Comparison of ENCODE assay signal across 8 cellular contexts in the genomic region with DNA sequence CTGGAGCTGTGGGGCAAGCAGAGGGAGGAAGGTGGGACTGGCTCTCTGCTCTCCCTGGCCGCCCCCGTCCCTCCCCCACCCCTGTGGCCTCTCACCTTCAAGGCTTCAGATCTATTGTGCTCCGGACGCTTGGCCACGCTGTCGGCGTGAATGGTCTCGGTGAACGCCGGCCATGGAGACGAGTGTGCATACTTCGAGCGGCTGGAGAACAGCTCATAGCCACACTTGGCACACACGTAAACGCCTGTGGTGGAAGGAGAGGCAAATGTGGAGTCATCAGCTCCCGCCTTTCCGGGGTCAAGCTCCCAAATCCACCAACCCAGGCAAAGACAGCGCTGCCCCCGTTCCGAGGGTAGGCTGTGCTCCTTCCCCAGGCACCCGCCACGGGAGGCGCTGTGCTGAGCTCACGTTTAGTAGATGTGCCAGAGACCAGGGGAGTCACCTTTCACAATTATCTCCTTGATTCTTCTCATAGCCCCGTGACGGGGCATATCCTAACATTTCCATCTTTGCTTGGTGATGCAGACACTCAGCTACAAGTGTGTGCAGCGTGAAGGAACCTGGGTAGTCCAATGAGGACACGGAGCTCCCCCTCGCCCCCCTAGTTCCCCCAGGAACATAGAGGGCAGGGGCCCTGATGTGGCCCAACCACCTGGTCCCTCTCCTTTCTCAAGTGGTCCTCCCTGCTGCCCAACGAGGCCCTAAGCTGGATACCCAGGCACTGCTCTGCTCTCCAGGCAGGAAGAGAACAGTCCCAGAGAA. TPM values are rescaled to one million over a fixed set of nuclear protein-coding genes. Genes with fewer than 3 reads are reported as not detected.
DNase-seq lines count a peak whose midpoint lies in the region; ATAC-seq, FAIRE-seq and TF ChIP-seq lines count a peak whose summit lies in the region.

No MANE protein-coding gene starts in this region.

- DNase-seq in BE2C (no peak), HT1080 (ENCODE audit: low read depth) (peak; percentile 83), body of pancreas (peak; percentile 73 to 77 (median 76)), H54 (ENCODE audit: insufficient read length, low spot score) (no peak), OCI-M2 (lab: John Stamatoyannopoulos, UW; ENCODE audit: unreplicated experiment) (no peak), NCI-H1436 (lab: John Stamatoyannopoulos, UW) (no peak)

- TF ChIP-seq CTCF in BE2C (IDR thresholded peaks at IDR 0.05; ENCODE audit: low read depth, low read length) = peak; percentile 23; the same call in 1 of the 2 replicates
- TF ChIP-seq CTCF in body of pancreas (IDR thresholded peaks at IDR 0.05) = peak in 6 of 7 experiments; percentile 25 to 71 (median 54)

- H3K36me3 ChIP-seq in BE2C = peaks cover 6% of the 10 kb centered on the region; the same call in 1 of the 2 replicates
- H3K36me3 ChIP-seq in body of pancreas (replicated peaks in 1 of 2; ENCODE audit: insufficient read depth in 1 of 2, low read depth in 2 of 2) = peaks cover 6 to 8% of the 10 kb centered on the region in 2 donors
- peaks cover 23% of the 10 kb centered on the region for H3K36me3 ChIP-seq in muscle layer of colon (ENCODE audit: insufficient read depth, low read length)

- H3K4me1 ChIP-seq in BE2C (peaks cover 5% of the 10 kb centered on the region; the same call in 1 of the 2 replicates), body of pancreas (peaks cover 54% of the 10 kb centered on the region), muscle layer of colon (ENCODE audit: insufficient read depth, low read length) (peaks cover 14% of the 10 kb centered on the region)

- no peaks in the 10 kb centered on the region for H3K27me3 ChIP-seq in BE2C
- no peaks in the 10 kb centered on the region for H3K27me3 ChIP-seq in body of pancreas
- no peaks in the 10 kb centered on the region for H3K27me3 ChIP-seq in muscle layer of colon (ENCODE audit: control insufficient read depth in 1 of 2, insufficient read depth in 2 of 2, low read length in 2 of 2)

- H3K27ac ChIP-seq in body of pancreas (peak overlapping the region; percentile 81 to 95 (median 94)), muscle layer of colon (ENCODE audit: low read depth, low read length) (peak overlapping the region; percentile 39)

- no peak overlapping the region for H3K9ac ChIP-seq in muscle layer of colon (ENCODE audit: low read length)

- H3K4me3 ChIP-seq in BE2C (ENCODE audit: low read depth, low read length) = no peak overlapping the region
- peak overlapping the region in 1 of 2 donors; percentile 63 for H3K4me3 ChIP-seq in body of pancreas
- H3K4me3 ChIP-seq in muscle layer of colon (ENCODE audit: low read depth in 1 of 2, low read length in 2 of 2) = no peak overlapping the region

- ATAC-seq in body of pancreas (peak; percentile 13), GM18519 (IDR thresholded peaks at IDR 0.05; ENCODE audit: low FRiP score, unreplicated experiment) (no peak)

- H3K9me3 ChIP-seq in BE2C (no peaks in the 10 kb centered on the region), body of pancreas (no peaks in the 10 kb centered on the region), muscle layer of colon (ENCODE audit: low read length) (no peaks in the 10 kb centered on the region)

- intact Hi-C loops in body of pancreas (cut with DNase I) = no loop called here

- TF ChIP-seq POLR2A in body of pancreas (IDR thresholded peaks at IDR 0.05) (peak in 1 of 3 donors; percentile 52), H54 (IDR thresholded peaks at IDR 0.05; ENCODE audit: low read depth, low read length) (no peak)

- FAIRE-seq in H54 (lab: Jason Lieb, UNC) = no peak

- 45 to 56% methylated on average over 8 to 30 of the region's 30 CpGs for WGBS in body of pancreas, 2 donors

RNA-seq across cellular contexts. Expression of a gene that starts 1.7 kb away (rescaled TPM):
- 30.4 TPM for polyA plus RNA-seq in BE2C (2012; ENCODE audit: insufficient read depth, insufficient read length, low read depth)
- total RNA-seq in HT1080 (2014; rRNA removed; shearing (Covaris generic)) = 26.1 and 38.7 TPM in 2 replicates
- 30.0 and 33.5 TPM in 2 replicates for polyA plus RNA-seq in HT1080 (2015; cell fraction: cytosol; rRNA removed)
- 13.0 and 14.8 TPM in 2 replicates for polyA plus RNA-seq in HT1080 (2015; cell fraction: nucleus; rRNA removed)
- total RNA-seq in body of pancreas = 10 to 100 TPM; 36.8 to 38.6 TPM

RNA-seq across cellular contexts. Expression of a gene that starts 13.1 kb away (rescaled TPM):
- not detected for polyA plus RNA-seq in BE2C (2012; ENCODE audit: insufficient read depth, insufficient read length, low read depth)
- total RNA-seq in HT1080 (2014; rRNA removed; shearing (Covaris generic)) = not detected in 2 replicates
- not detected in 2 replicates for polyA plus RNA-seq in HT1080 (2015; cell fraction: cytosol; rRNA removed)
- not detected in 2 replicates for polyA plus RNA-seq in HT1080 (2015; cell fraction: nucleus; rRNA removed)
- 10 to 100 TPM in 1 of 2 donors, not detected in 1; 16.5 TPM for total RNA-seq in body of pancreas

RNA-seq across cellular contexts. Expression of a gene that starts 18.0 kb away (rescaled TPM):
- polyA plus RNA-seq in BE2C (2012; ENCODE audit: insufficient read depth, insufficient read length, low read depth) = 781 TPM
- 559 and 621 TPM in 2 replicates for total RNA-seq in HT1080 (2014; rRNA removed; shearing (Covaris generic))
- polyA plus RNA-seq in HT1080 (2015; cell fraction: cytosol; rRNA removed) = 343 and 350 TPM in 2 replicates
- polyA plus RNA-seq in HT1080 (2015; cell fraction: nucleus; rRNA removed) = 82.3 and 99.9 TPM in 2 replicates
- 10 to 100 TPM; 39.2 to 86.1 TPM for total RNA-seq in body of pancreas

RNA-seq across cellular contexts. Expression of a gene that starts 23.1 kb away (rescaled TPM):
- not detected for polyA plus RNA-seq in BE2C (2012; ENCODE audit: insufficient read depth, insufficient read length, low read depth)
- total RNA-seq in HT1080 (2014; rRNA removed; shearing (Covaris generic)) = not detected in 2 replicates
- polyA plus RNA-seq in HT1080 (2015; cell fraction: cytosol; rRNA removed) = not detected in 2 replicates
- polyA plus RNA-seq in HT1080 (2015; cell fraction: nucleus; rRNA removed) = not detected in 2 replicates
- total RNA-seq in body of pancreas = not detected

RNA-seq across cellular contexts. Expression of a gene that starts 23.3 kb away (rescaled TPM):
- polyA plus RNA-seq in BE2C (2012; ENCODE audit: insufficient read depth, insufficient read length, low read depth) = 7,238 TPM
- total RNA-seq in HT1080 (2014; rRNA removed; shearing (Covaris generic)) = 5,088 and 5,569 TPM in 2 replicates
- 8,964 and 9,967 TPM in 2 replicates for polyA plus RNA-seq in HT1080 (2015; cell fraction: cytosol; rRNA removed)
- polyA plus RNA-seq in HT1080 (2015; cell fraction: nucleus; rRNA removed) = 2,812 and 3,088 TPM in 2 replicates
- 1,000 to 10,000 TPM; 2,300 to 2,472 TPM for total RNA-seq in body of pancreas

Comparison
In these comparisons a context has a peak if more than half of its experiments do, and no peak if none do; other contexts are left out.
1. DNase-seq: peak in HT1080 (single experiment) and body of pancreas (4 of 4); none in BE2C (single experiment), H54 (single experiment), OCI-M2 (single experiment) and NCI-H1436 (single experiment).